In the genomic region with DNA sequence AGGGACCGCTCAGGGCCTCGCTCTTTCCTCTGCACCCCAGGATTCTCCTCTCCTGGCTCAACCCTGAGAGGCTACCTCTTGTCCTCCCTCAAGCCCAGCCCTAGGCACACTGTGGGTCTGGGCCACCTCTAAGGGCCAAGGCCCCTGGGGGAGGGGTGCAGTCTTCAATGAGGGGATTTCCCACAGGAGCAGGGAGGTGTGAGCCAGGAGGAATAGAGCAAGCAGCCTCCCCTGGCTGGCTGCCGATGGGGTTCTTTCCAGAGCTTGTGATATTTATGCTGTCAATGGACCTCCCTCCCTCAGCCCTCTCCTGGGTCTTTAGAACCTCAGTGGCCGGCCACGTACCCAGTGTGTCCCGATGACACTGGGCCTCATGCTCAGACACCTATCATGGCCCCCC, we compare ENCODE assay signal across 29 cellular contexts.
"Had no signal": no experiment of that assay in that cellular context is flagged by ENCODE, and none has a peak within 500 bp of the region (broad histone marks: within the 10 kb centered on the region; RNA-seq: fewer than 3 reads in every experiment).

No MANE protein-coding gene starts in this region.

- H2AFZ ChIP-seq: parathyroid adenoma had no signal

- H3K27me3 ChIP-seq: body of pancreas, gastrocnemius medialis, right atrium auricular region, spleen, uterus had no signal

- H3K4me3 Mint-ChIP-seq: activated CD4-positive, alpha-beta memory T cell treated with anti-CD3 and anti-CD28 coated beads for 36 hours; activated naive CD8-positive, alpha-beta T cell; activated T-cell treated with anti-CD3 and anti-CD28 coated beads, Interleukin-2, amount 50 U/mL, for 4 hours; memory B cell; naive thymus-derived CD4-positive, alpha-beta T cell; stimulated activated naive CD8-positive, alpha-beta T cell treated with anti-CD3 and anti-CD28 coated beads, Interleukin-15, Interleukin-2, amounts not matched to agents 100 ng/mL and 50 ng/mL, for 24 hours; type B pancreatic cell had no signal

- H3K9me3 ChIP-seq: body of pancreas, gastrocnemius medialis, psoas muscle, right atrium auricular region, spleen, uterus had no signal

- H3K9me3 Mint-ChIP-seq: activated CD4-positive, alpha-beta memory T cell treated with anti-CD3 and anti-CD28 coated beads for 36 hours; activated T-cell treated with anti-CD3 and anti-CD28 coated beads, Interleukin-2, amount 50 U/mL, for 4 hours; activated T-helper 2 cell treated with anti-CD3 and anti-CD28 coated beads, Interferon-gamma antibody, Interleukin-2, Interleukin-4, amounts not matched to agents 10 μg/mL and 5 μg/mL and 100 μg/mL, durations not matched to agents 14 hours and 24 hours and 36 hours; memory B cell; naive thymus-derived CD4-positive, alpha-beta T cell; stimulated activated naive CD8-positive, alpha-beta T cell treated with anti-CD3 and anti-CD28 coated beads, Interleukin-15, Interleukin-2, amounts not matched to agents 100 ng/mL and 50 ng/mL, for 24 hours; type B pancreatic cell had no signal

- H3K27ac Mint-ChIP-seq: activated CD4-positive, alpha-beta memory T cell treated with anti-CD3 and anti-CD28 coated beads for 36 hours; activated naive CD8-positive, alpha-beta T cell; stimulated activated naive CD8-positive, alpha-beta T cell treated with anti-CD3 and anti-CD28 coated beads, Interleukin-15, Interleukin-2, amounts not matched to agents 100 ng/mL and 50 ng/mL, for 24 hours; type B pancreatic cell had no signal

- H3K9ac ChIP-seq: parathyroid adenoma had no signal

- H3K36me3 ChIP-seq: uterus had no signal

- H3K27me3 Mint-ChIP-seq: activated CD4-positive, alpha-beta memory T cell treated with anti-CD3 and anti-CD28 coated beads for 36 hours; activated naive CD8-positive, alpha-beta T cell; memory B cell; naive thymus-derived CD4-positive, alpha-beta T cell; stimulated activated naive CD8-positive, alpha-beta T cell treated with anti-CD3 and anti-CD28 coated beads, Interleukin-15, Interleukin-2, amounts not matched to agents 100 ng/mL and 50 ng/mL, for 24 hours; type B pancreatic cell had no signal

- FAIRE-seq: colon had no signal

- H3K36me3 Mint-ChIP-seq: activated CD4-positive, alpha-beta memory T cell treated with anti-CD3 and anti-CD28 coated beads for 36 hours had no signal

- DNase-seq: activated CD4-positive, alpha-beta memory T cell treated with anti-CD3 and anti-CD28 coated beads for 36 hours; activated CD4-positive, alpha-beta T cell treated with anti-CD3 and anti-CD28 coated beads for 48 hours; activated CD8-positive, alpha-beta memory T cell treated with anti-CD3 and anti-CD28 coated beads, Interleukin-2, amount 50 U/mL, for 48 hours; activated T-cell treated with anti-CD3 and anti-CD28 coated beads, Interleukin-2, amount 50 U/mL, for 4 hours; anterior cingulate cortex; body of pancreas; dermis blood vessel endothelial cell; effector CD8-positive, alpha-beta T cell; gastrocnemius medialis; glutamatergic neuron; islet precursor cell; left colon; midbrain; naive thymus-derived CD4-positive, alpha-beta T cell; nucleus accumbens; psoas muscle; spleen; T1000; uterus had no signal

- H3K4me3 ChIP-seq: body of pancreas, gastrocnemius medialis, psoas muscle, right atrium auricular region, spleen, uterus had no signal

- ATAC-seq: activated CD4-positive, CD25-positive, alpha-beta regulatory T cell treated with anti-CD3 and anti-CD28 coated beads, Interleukin-2, amount 50 U/mL, for 24 hours; activated T-cell treated with anti-CD3 and anti-CD28 coated beads, Interleukin-2, amount 50 U/mL, for 4 hours; body of pancreas; gastrocnemius medialis; left colon; naive thymus-derived CD4-positive, alpha-beta T cell; psoas muscle had no signal

- H3K27ac ChIP-seq: body of pancreas, gastrocnemius medialis, parathyroid adenoma, psoas muscle, right atrium auricular region, spleen, uterus, WERI-Rb-1 had no signal
